In genomic region chr4:139521764-139522373, GRCh38 we compare ENCODE assay signal across 20 cellular contexts. TPM values are rescaled to one million over a fixed set of nuclear protein-coding genes. Genes with fewer than 3 reads are reported as not detected.
A peak's percentile ranks its signal among the peaks of the same experiment; 100 is the strongest.
DNase-seq lines count a peak whose midpoint lies in the region; ATAC-seq, FAIRE-seq and TF ChIP-seq lines count a peak whose summit lies in the region.
"Had no signal": no experiment of that assay in that cellular context is flagged by ENCODE, and none has a peak within 500 bp of the region (broad histone marks: within the 10 kb centered on the region; RNA-seq: fewer than 3 reads in every experiment).

No MANE protein-coding gene starts in this region.

- no peak for TF ChIP-seq POLR2A in erythroblast (IDR thresholded peaks at IDR 0.05; ENCODE audit: low read length)

- no peak overlapping the region for H3K4me3 ChIP-seq in left ventricle myocardium inferior
- H3K4me3 ChIP-seq in dorsolateral prefrontal cortex: peak overlapping the region in 2 of 59 donors; percentile 10 to 12
- H3K4me3 ChIP-seq: HAP-1, right lobe of liver, transverse colon had no signal

- H3K27ac ChIP-seq in left ventricle myocardium inferior (replicated peaks) (peak overlapping the region; percentile 36), dorsolateral prefrontal cortex (peak overlapping the region in 55 of 59 donors; percentile 5 to 82 (median 54))
- H3K27ac ChIP-seq: right lobe of liver, transverse colon had no signal

- intact Hi-C loops in left ventricle myocardium inferior (cut with micrococcal nuclease) (no loop called here), left cardiac atrium (cut with DNase I) (no loop called here), dorsolateral prefrontal cortex (cut with DNase I) (loop anchor here in 1 of 2 donors (5.0 kb wide), 2 partner anchors 35 to 65 kb away; partner anchors contain the start of gene SETD7)

- H3K4me1 ChIP-seq in left ventricle myocardium inferior: peaks cover 16% of the 10 kb centered on the region
- H3K4me1 ChIP-seq: HAP-1, right lobe of liver had no signal

- FAIRE-seq in HTR-8/SVneo (lab: Jason Lieb, UNC) (no peak), RCC 7860 (lab: Jason Lieb, UNC) (no peak)

- ATAC-seq in left cardiac atrium (no peak), HG03442 (IDR thresholded peaks at IDR 0.05; ENCODE audit: unreplicated experiment) (peak; percentile 49), GM19035 (IDR thresholded peaks at IDR 0.05; ENCODE audit: unreplicated experiment) (no peak)

- no peak for TF ChIP-seq CTCF in left ventricle myocardium inferior (IDR thresholded peaks at IDR 0.05; ENCODE audit: borderline replicate concordance)
- TF ChIP-seq CTCF in dorsolateral prefrontal cortex (IDR thresholded peaks at IDR 0.05 in 54 of 56, conservative IDR thresholded peaks at IDR 0.05 in 2 of 56; ENCODE audit: low read depth in 1 of 56, partially characterized antibody in 56 of 56): peak in 2 of 56 donors; percentile 10 to 12

- no peaks in the 10 kb centered on the region for H3K27me3 ChIP-seq in left ventricle myocardium inferior (ENCODE audit: low read depth)
- H3K27me3 ChIP-seq in dorsolateral prefrontal cortex: no peaks in the 10 kb centered on the region
- H3K27me3 ChIP-seq: right lobe of liver, transverse colon had no signal

- no peaks in the 10 kb centered on the region for H3K9me3 ChIP-seq in left ventricle myocardium inferior (replicated peaks)
- H3K9me3 ChIP-seq: HAP-1, right lobe of liver, SK-N-SH, transverse colon had no signal

- no peak for DNase-seq in left ventricle myocardium inferior
- DNase-seq in left cardiac atrium: no peak
- peak in 1 of 10 donors; percentile 17 for DNase-seq in dorsolateral prefrontal cortex
- DNase-seq in erythroblast (lab: John Stamatoyannopoulos, UW): no peak
- no peak for DNase-seq in HTR-8/SVneo (ENCODE audit: insufficient read length, low spot score)
- DNase-seq in RCC 7860 (ENCODE audit: low spot score): no peak
- DNase-seq: 8988T; activated naive CD4-positive, alpha-beta T cell; effector CD8-positive, alpha-beta T cell; IMR-90; mammary epithelial cell; NCI-H1092; right lobe of liver; SK-N-SH; stimulated activated CD4-positive, alpha-beta T cell treated with anti-CD3 and anti-CD28 coated beads, Interleukin-2, amount 100 ng/mL, for 24 hours; stimulated activated CD8-positive, alpha-beta memory T cell treated with anti-CD3 and anti-CD28 coated beads, Interleukin-4, amount 100 ng/mL, for 48 hours; transverse colon had no signal

- peaks cover 89% of the 10 kb centered on the region for H3K36me3 ChIP-seq in left ventricle myocardium inferior

RNA-seq across cellular contexts. Expression of gene SETD7, which starts 34.1 kb away (rescaled TPM):
- total RNA-seq in left ventricle myocardium inferior: 50.7 TPM
- 10 to 100 TPM; 51.6 to 52.1 TPM for total RNA-seq in left cardiac atrium
- total RNA-seq in dorsolateral prefrontal cortex: 10 to 100 TPM; 30.8 to 54.7 (median 39.4) TPM
